In genomic region chr3:106075731-106076130, GRCh38 we compare ENCODE assay signal across 3 cellular contexts.
DNase-seq lines count a peak whose midpoint lies in the region; ATAC-seq, FAIRE-seq and TF ChIP-seq lines count a peak whose summit lies in the region.
"Not testable (repeated sequence)": the region's sequence is repeated elsewhere in the genome, so short reads cannot be mapped to it uniquely, and the experiment has no call there.

No MANE protein-coding gene starts in this region.

- CTCF ChIA-PET in K562 (lab: Yijun Ruan, JAX; ENCODE audit: low intra/inter-chr PET ratio); HepG2 (lab: Yijun Ruan, JAX; ENCODE audit: low intra/inter-chr PET ratio, low total read pairs): not testable (repeated sequence)

- not testable (repeated sequence) for H3K9ac ChIP-seq in K562 (ENCODE audit: insufficient read depth in 1 of 2, low read depth in 2 of 2, low read length in 2 of 2); HepG2 (ENCODE audit: insufficient read depth, low read depth, low read length)

- H2AFZ ChIP-seq in K562 (ENCODE audit: low read depth, low read length); HepG2 (ENCODE audit: low read length): not testable (repeated sequence)

- H3K9me1 ChIP-seq in K562 (ENCODE audit: control insufficient read depth, insufficient read depth, low read length): not testable (repeated sequence)

- not testable (repeated sequence) for ATAC-seq in K562, HepG2

- WGBS in K562 (ENCODE audit: insufficient coverage, low coverage, missing lambda C conversion rate): 58% methylated on average over 2 of the region's 5 CpGs
- 50% methylated on average over 5 of the region's 5 CpGs for WGBS in HepG2 (ENCODE audit: low lambda C conversion rate)

- H3K9me3 ChIP-seq in K562 (replicated peaks; ENCODE audit: control insufficient read depth, insufficient read depth, low read depth, low read length); HepG2 (ENCODE audit: low read length): not testable (repeated sequence)

- H3K27me3 Mint-ChIP-seq in endothelial cell (ENCODE audit: unreplicated experiment): not testable (repeated sequence)

- in situ Hi-C loops in K562 (cut with MboI); HepG2 (cut with HindIII; ENCODE audit: extremely low pct_ligation_motif_present, low pct_unique_long_range_greater_than_20kb): not testable (repeated sequence)

- TF ChIP-seq POLR2A in K562 (conservative IDR thresholded peaks at IDR 0.05); HepG2 (IDR thresholded peaks at IDR 0.05; ENCODE audit: insufficient read depth in 1 of 2, low read depth in 2 of 2, low read length in 2 of 2): not testable (repeated sequence)

- POLR2A ChIA-PET in K562 (lab: Yijun Ruan, JAX); HepG2 (lab: Yijun Ruan, JAX): not testable (repeated sequence)

- H3K79me2 ChIP-seq in K562 (ENCODE audit: control insufficient read depth, insufficient read depth, low read length); HepG2 (ENCODE audit: insufficient read depth, low read length): not testable (repeated sequence)

- not testable (repeated sequence) for H3K9me3 Mint-ChIP-seq in endothelial cell (ENCODE audit: unreplicated experiment)

- not testable (repeated sequence) for H3K4me2 ChIP-seq in K562 (ENCODE audit: insufficient read depth, low read length); HepG2 (ENCODE audit: low read depth, low read length)

- BruUV-seq in K562 (replicated peaks; lab: Mats Ljungman, UMichigan); HepG2 (replicated peaks; lab: Mats Ljungman, UMichigan): not testable (repeated sequence)

- H3K27me3 ChIP-seq in K562 (ENCODE audit: control insufficient read depth in 2 of 2, insufficient read depth in 2 of 2, low read length in 2 of 2); HepG2 (ENCODE audit: control insufficient read depth in 1 of 2, insufficient read depth in 2 of 2, low read length in 2 of 2): not testable (repeated sequence)

- H3K4me3 Mint-ChIP-seq in endothelial cell (ENCODE audit: unreplicated experiment): not testable (repeated sequence)

- H3K4me1 ChIP-seq in K562 (replicated peaks in 1 of 2; ENCODE audit: control insufficient read depth in 2 of 2, insufficient read depth in 2 of 2, low read length in 2 of 2); HepG2 (ENCODE audit: insufficient read depth, low read length): not testable (repeated sequence)

- not testable (repeated sequence) for FAIRE-seq in K562 (lab: Jason Lieb, UNC); HepG2 (lab: Jason Lieb, UNC)

- H3K36me3 Mint-ChIP-seq in endothelial cell (ENCODE audit: low read depth, unreplicated experiment): not testable (repeated sequence)

- H3K27ac ChIP-seq in K562 (ENCODE audit: extremely low read depth, low read depth, low read length); HepG2 (ENCODE audit: extremely low read length, insufficient read depth, low read length): not testable (repeated sequence)

- intact Hi-C loops in K562 (cut with micrococcal nuclease); HepG2 (cut with micrococcal nuclease; ENCODE audit: unreplicated experiment): not testable (repeated sequence)

- not testable (repeated sequence) for TF ChIP-seq RAD21 in K562 (CRISPR knock-in tag; conservative IDR thresholded peaks at IDR 0.05 in 1 of 2, IDR thresholded peaks at IDR 0.05 in 1 of 2); HepG2 (CRISPR knock-in tag; IDR thresholded peaks at IDR 0.05)

- not testable (repeated sequence) for H3K36me3 ChIP-seq in K562 (ENCODE audit: control insufficient read depth, insufficient read depth, low read length); HepG2 (replicated peaks in 1 of 2; ENCODE audit: control insufficient read depth in 1 of 2, insufficient read depth in 2 of 2, low read length in 2 of 2)

- peak overlapping the region; percentile 68 for H3K27ac Mint-ChIP-seq in endothelial cell (ENCODE audit: unreplicated experiment)

- TF ChIP-seq CTCF in K562 (IDR thresholded peaks at IDR 0.05 in 2 of 3, conservative IDR thresholded peaks at IDR 0.05 in 1 of 3; ENCODE audit: insufficient read depth in 2 of 3, low read depth in 1 of 3, low read length in 3 of 3); endothelial cell (IDR thresholded peaks at IDR 0.05; ENCODE audit: unreplicated experiment); HepG2 (CRISPR knock-in tag; IDR thresholded peaks at IDR 0.05): not testable (repeated sequence)

- not testable (repeated sequence) for H3K4me3 ChIP-seq in K562; HepG2 (replicated peaks in 1 of 3; ENCODE audit: insufficient read depth in 1 of 3, low read depth in 2 of 3, low read length in 3 of 3)

- H4K20me1 ChIP-seq in K562 (replicated peaks; ENCODE audit: control insufficient read depth, insufficient read depth, low read length); HepG2 (ENCODE audit: insufficient read depth, low read length): not testable (repeated sequence)

- DNase-seq in K562 (ENCODE audit: extremely low read depth in 1 of 4, low spot score in 3 of 4); endothelial cell (ENCODE audit: low spot score); HepG2 (ENCODE audit: low spot score): not testable (repeated sequence)

- not testable (repeated sequence) for H3K4me1 Mint-ChIP-seq in endothelial cell (ENCODE audit: unreplicated experiment)

- TF ChIP-seq EP300 in K562 (IDR thresholded peaks at IDR 0.05; ENCODE audit: low read length); HepG2 (IDR thresholded peaks at IDR 0.05; ENCODE audit: low read depth in 2 of 2, low read length in 2 of 2); HepG2 (CRISPR knock-in tag; IDR thresholded peaks at IDR 0.05; ENCODE audit: borderline replicate concordance): not testable (repeated sequence)

TF ChIP-seq in K562, 482 proteins besides CTCF, POLR2A, EP300 and RAD21:
- peak; percentile 68 for TF ChIP-seq PCBP1 (IDR thresholded peaks at IDR 0.05; ENCODE audit: low read depth, low read length, poor library complexity, severe bottlenecking)

TF ChIP-seq in HepG2, 621 proteins besides CTCF, POLR2A, EP300 and RAD21:
- peak; percentile 94 for TF ChIP-seq HNRNPK (IDR thresholded peaks at IDR 0.05; ENCODE audit: low read depth, low read length, poor library complexity, severe bottlenecking)
- TF ChIP-seq PCBP2 (optimal IDR thresholded peaks at IDR 0.05; ENCODE audit: low read depth, low read length, poor library complexity, severe bottlenecking): peak; percentile 74
- 0 out of 2 replicates have a peak, but pooled peaks have one; percentile 58 for TF ChIP-seq PCBP1 (IDR thresholded peaks at IDR 0.05; ENCODE audit: borderline replicate concordance, low read depth, low read length)
